In genomic region chr13:49517461-49517860, GRCh38 we compare ENCODE assay signal across 11 cellular contexts. TPM values are rescaled to one million over a fixed set of nuclear protein-coding genes. Genes with fewer than 3 reads are reported as not detected.
DNase-seq lines count a peak whose midpoint lies in the region; ATAC-seq and TF ChIP-seq lines count a peak whose summit lies in the region.
"Had no signal": no experiment of that assay in that cellular context is flagged by ENCODE, and none has a peak within 500 bp of the region (broad histone marks: within the 10 kb centered on the region; RNA-seq: fewer than 3 reads in every experiment).

No MANE protein-coding gene starts in this region.

- H4K8ac ChIP-seq in IMR-90 (ENCODE audit: low read depth in 2 of 2, low read length in 2 of 2) = no peak overlapping the region

- H2AK9ac ChIP-seq in IMR-90 (replicated peaks; ENCODE audit: low read depth, low read length, poor library complexity) = no peak overlapping the region

- H3K79me1 ChIP-seq in IMR-90 (ENCODE audit: low read depth in 1 of 2, low read length in 2 of 2) = peaks cover 2 to 6% of the 10 kb centered on the region in 2 experiments; a peak in 2 of 4 replicates

- H3K4me1 ChIP-seq in CD8-positive, alpha-beta T cell (ENCODE audit: insufficient read depth, low read length) = no peaks in the 10 kb centered on the region
- H3K4me1 ChIP-seq in IMR-90 (ENCODE audit: control insufficient read depth, insufficient read depth, low read length) = no peaks in the 10 kb centered on the region

- no peak overlapping the region for H3K14ac ChIP-seq in IMR-90 (replicated peaks; ENCODE audit: low read depth, low read length)

- no peak overlapping the region for H3K23ac ChIP-seq in IMR-90 (ENCODE audit: low read depth, low read length)

- dilution Hi-C loops in IMR-90 (cut with HindIII; ENCODE audit: low sequenced_read_pairs, unreplicated experiment) = no loop called here

- no peak overlapping the region for H3K9ac ChIP-seq in IMR-90 (ENCODE audit: low read depth, low read length)

- no peak overlapping the region for H4K5ac ChIP-seq in IMR-90 (ENCODE audit: low read depth, low read length)

- H2AFZ ChIP-seq in IMR-90 (replicated peaks; ENCODE audit: low read length, poor library complexity) = no peak overlapping the region

- no peaks in the 10 kb centered on the region; the same call in 1 of the 2 replicates for H3K9me1 ChIP-seq in IMR-90 (ENCODE audit: insufficient read depth, low read length)

- H3K27me3 Mint-ChIP-seq in CD8-positive, alpha-beta T cell (ENCODE audit: low read depth) = no peaks in the 10 kb centered on the region
- H3K27me3 Mint-ChIP-seq: stimulated activated naive CD8-positive, alpha-beta T cell treated with anti-CD3 and anti-CD28 coated beads, Interleukin-15, amount 100 ng/mL, for 72 hours had no signal

- no peak overlapping the region for H3K56ac ChIP-seq in IMR-90 (ENCODE audit: extremely low read depth, insufficient read depth, low read length)

- H3K4ac ChIP-seq in IMR-90 (ENCODE audit: low read depth, low read length) = no peak overlapping the region

- H3K9me3 Mint-ChIP-seq in CD8-positive, alpha-beta T cell = no peaks in the 10 kb centered on the region
- H3K9me3 Mint-ChIP-seq: stimulated activated naive CD8-positive, alpha-beta T cell treated with anti-CD3 and anti-CD28 coated beads, Interleukin-15, amount 100 ng/mL, for 72 hours had no signal

- no peaks in the 10 kb centered on the region for H3K27me3 ChIP-seq in CD8-positive, alpha-beta T cell (ENCODE audit: insufficient read depth, low read length)
- no peaks in the 10 kb centered on the region for H3K27me3 ChIP-seq in IMR-90 (ENCODE audit: control insufficient read depth, insufficient read depth, low read length)

- peaks cover 78% of the 10 kb centered on the region for H3K36me3 Mint-ChIP-seq in CD8-positive, alpha-beta T cell

- H3K9me3 ChIP-seq in CD8-positive, alpha-beta T cell (ENCODE audit: low read length) = no peaks in the 10 kb centered on the region
- no peaks in the 10 kb centered on the region for H3K9me3 ChIP-seq in IMR-90 (ENCODE audit: control insufficient read depth, insufficient read depth, low read length)

- H2BK20ac ChIP-seq in IMR-90 (ENCODE audit: low read depth, low read length) = no peak overlapping the region

- no peak overlapping the region for H3K27ac ChIP-seq in CD8-positive, alpha-beta T cell (ENCODE audit: low read depth, low read length)
- H3K27ac ChIP-seq in IMR-90 (ENCODE audit: insufficient read depth, low read length) = no peak overlapping the region

- H3K4me1 Mint-ChIP-seq in CD8-positive, alpha-beta T cell (ENCODE audit: low read depth) = peaks cover 14% of the 10 kb centered on the region

- POLR2A ChIA-PET in CD8-positive, alpha-beta T cell (lab: Charles Lee) = no interaction called here
- POLR2A ChIA-PET in IMR-90 (lab: Charles Lee; ENCODE audit: unreplicated experiment) = no interaction called here

- CTCF ChIA-PET in CD8-positive, alpha-beta T cell (lab: Charles Lee) = interaction anchor here (0.7 kb wide), 1 partner anchor 31 kb away, joined by 3 read pairs; no protein-coding TSS in a partner anchor
- CTCF ChIA-PET in IMR-90 (lab: Yijun Ruan, JAX) = no interaction called here

- in situ Hi-C loops in IMR-90 (cut with MboI; ENCODE audit: low sequenced_read_pairs) = no loop called here

- no peak for ATAC-seq in CD8-positive, alpha-beta T cell
- ATAC-seq in IMR-90 (ENCODE audit: low read depth) = peak; percentile 63
- no peak for ATAC-seq in GM19395 (IDR thresholded peaks at IDR 0.05; ENCODE audit: unreplicated experiment)
- ATAC-seq: stimulated activated naive CD8-positive, alpha-beta T cell treated with anti-CD3 and anti-CD28 coated beads, Interleukin-15, amount 100 ng/mL, for 72 hours had no signal

- no peak overlapping the region for H2BK120ac ChIP-seq in IMR-90 (ENCODE audit: low read depth, low read length)

- H3K4me3 Mint-ChIP-seq in CD8-positive, alpha-beta T cell = no peak overlapping the region
- H3K4me3 Mint-ChIP-seq: stimulated activated naive CD8-positive, alpha-beta T cell treated with anti-CD3 and anti-CD28 coated beads, Interleukin-15, amount 100 ng/mL, for 72 hours had no signal

- H4K20me1 ChIP-seq in IMR-90 (ENCODE audit: insufficient read depth, low read length) = no peaks in the 10 kb centered on the region

- peak in 2 of 7 experiments; percentile 17 to 28 for DNase-seq in CD8-positive, alpha-beta T cell
- DNase-seq in IMR-90 = no peak
- no peak for DNase-seq in epithelial cell of proximal tubule (ENCODE audit: low read depth)
- peak; percentile 59 for DNase-seq in midbrain (lab: John Stamatoyannopoulos, UW)
- DNase-seq in activated naive CD4-positive, alpha-beta T cell treated with anti-CD3 and anti-CD28 coated beads, Interleukin-2, amount 50 U/mL, for 16 hours = no peak
- no peak for DNase-seq in foreskin melanocyte
- DNase-seq in activated T-cell treated with anti-CD3 and anti-CD28 coated beads for 4 hours = no peak
- DNase-seq: activated gamma-delta T cell; Kasumi-1; stimulated activated naive CD8-positive, alpha-beta T cell treated with anti-CD3 and anti-CD28 coated beads, Interleukin-15, amount 100 ng/mL, for 72 hours had no signal

- H2BK15ac ChIP-seq in IMR-90 (ENCODE audit: low read depth, low read length) = no peak overlapping the region

- intact Hi-C loops in CD8-positive, alpha-beta T cell (cut with DNase I, micrococcal nuclease) = loop anchor here in 1 of 2 experiments (1.0 kb wide), 1 partner anchor 216 kb away; no protein-coding TSS in a partner anchor
- intact Hi-C loops in IMR-90 (cut with micrococcal nuclease) = no loop called here

- no TSS peak for BruUV-seq in IMR-90 (replicated peaks; lab: Mats Ljungman, UMichigan)

- peak; percentile 26 for TF ChIP-seq CTCF in CD8-positive, alpha-beta T cell (IDR thresholded peaks at IDR 0.05)
- peak; percentile 38 for TF ChIP-seq CTCF in IMR-90 (conservative IDR thresholded peaks at IDR 0.05; ENCODE audit: low read depth, low read length)
- TF ChIP-seq CTCF in epithelial cell of proximal tubule (conservative IDR thresholded peaks at IDR 0.05; ENCODE audit: low read depth, low read length) = peak; percentile 35

- peak; percentile 47 for TF ChIP-seq RAD21 in IMR-90 (IDR thresholded peaks at IDR 0.05; ENCODE audit: low read length)

- H3K4me3 ChIP-seq in CD8-positive, alpha-beta T cell (ENCODE audit: low read depth, low read length) = no peak overlapping the region
- H3K4me3 ChIP-seq in IMR-90 (ENCODE audit: insufficient read depth, low read depth, low read length) (no peak overlapping the region), epithelial cell of proximal tubule (ENCODE audit: low read depth, low read length) (no peak overlapping the region)

- no peak for TF ChIP-seq POLR2A in IMR-90 (IDR thresholded peaks at IDR 0.05; ENCODE audit: low read depth, low read length)

- no peak overlapping the region for H2AK5ac ChIP-seq in IMR-90 (ENCODE audit: low read depth, low read length)

- H4K91ac ChIP-seq in IMR-90 (ENCODE audit: insufficient read depth, low read depth, low read length) = no peak overlapping the region

- no CpG with 5 or more reads among the region's 6 CpGs for WGBS in IMR-90 (ENCODE audit: extremely low coverage in 2 of 2, insufficient read length in 1 of 2), 2 experiments

- no peak overlapping the region for H3K18ac ChIP-seq in IMR-90 (ENCODE audit: low read depth, low read length)

- H3K4me2 ChIP-seq in IMR-90 (ENCODE audit: low read depth, low read length) = no peak overlapping the region

- H3K27ac Mint-ChIP-seq in CD8-positive, alpha-beta T cell = no peak overlapping the region

- H2BK5ac ChIP-seq in IMR-90 (ENCODE audit: low read depth, low read length, poor library complexity, severe bottlenecking) = no peak overlapping the region

- H3K36me3 ChIP-seq in CD8-positive, alpha-beta T cell (ENCODE audit: insufficient read depth, low read length) = peaks cover 37% of the 10 kb centered on the region
- peaks cover 21% of the 10 kb centered on the region for H3K36me3 ChIP-seq in IMR-90 (ENCODE audit: control insufficient read depth, insufficient read depth, low read length)

TF ChIP-seq in IMR-90, 13 proteins besides CTCF, POLR2A, EP300 and RAD21:
- TF ChIP-seq FOS (IDR thresholded peaks at IDR 0.05; ENCODE audit: low read depth, low read length) = no peak
- TF ChIP-seq SMC3 (IDR thresholded peaks at IDR 0.05; ENCODE audit: low read depth, low read length) = peak; percentile 34
TF ChIP-seq in IMR-90: peak in this region for 1.

RNA-seq across cellular contexts. Expression of gene PHF11, which starts 21.7 kb away (rescaled TPM):
- total RNA-seq in CD8-positive, alpha-beta T cell = 10 to 100 TPM; 93.9 to 98.3 TPM
- total RNA-seq in IMR-90 (2012; rRNA removed) (3.9 and 6.7 TPM in 2 replicates), epithelial cell of proximal tubule (21.8 and 33.9 TPM in 2 replicates)
- 12.2 and 15.4 TPM in 2 replicates for polyA plus RNA-seq in IMR-90 (2012; rRNA removed)
- polyA plus RNA-seq in IMR-90 (2012; cell fraction: cytosol; rRNA removed) = 4.0 TPM in 2 replicates
- 9.2 and 65.7 TPM in 2 replicates for polyA plus RNA-seq in IMR-90 (2012; cell fraction: nucleus; rRNA removed; ENCODE audit: low replicate concordance)
